ENCODE assay signal across 18 cellular contexts in the genomic region with DNA sequence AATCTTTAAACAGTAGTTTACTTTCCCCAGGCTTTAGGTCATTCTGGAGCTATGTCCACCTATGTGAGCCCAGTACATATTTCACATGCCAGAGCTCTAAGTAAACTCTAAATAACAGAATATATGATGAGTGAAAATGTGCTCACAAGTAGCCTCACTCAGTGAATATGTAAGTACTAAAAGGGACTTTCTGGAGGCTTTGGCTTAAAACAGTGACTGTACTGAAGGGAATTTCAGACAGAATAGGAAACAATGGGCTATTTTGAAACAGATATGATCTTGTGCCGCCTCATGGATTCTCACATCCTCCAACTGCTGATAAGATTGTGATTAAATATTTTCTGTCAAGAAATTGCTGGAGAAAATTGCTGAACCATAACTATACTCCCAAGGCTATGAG.
DNase-seq lines count a peak whose midpoint lies in the region; ATAC-seq, FAIRE-seq and TF ChIP-seq lines count a peak whose summit lies in the region.
"Had no signal": no experiment of that assay in that cellular context is flagged by ENCODE, and none has a peak within 500 bp of the region (broad histone marks: within the 10 kb centered on the region; RNA-seq: fewer than 3 reads in every experiment).

No MANE protein-coding gene starts in this region.

- 0 out of 2 replicates have a peak overlapping the region, but pooled peaks have one; percentile 34 for H2AFZ ChIP-seq in GM23248

- H3K79me2 ChIP-seq in GM23248 (ENCODE audit: insufficient read depth) = no peaks in the 10 kb centered on the region

- WGBS in GM23248 (ENCODE audit: low coverage in 1 of 2, low lambda C conversion rate in 2 of 2, missing lambda C conversion rate in 2 of 2), 2 experiments = 0 to 4% methylated on average over 1 of the region's 1 CpG

- no peak overlapping the region for H3K4me3 Mint-ChIP-seq in progenitor cell of endocrine pancreas (ENCODE audit: low read depth)
- H3K4me3 Mint-ChIP-seq: stimulated activated memory B cell treated with anti-CD40 and anti-IgM and Interleukin-4, amounts not matched to agents 10 μg/mL and 1 μg/mL and 100 μg/mL, for 72 hours had no signal

- H4K20me1 ChIP-seq in GM23248 (ENCODE audit: insufficient read depth) = no peaks in the 10 kb centered on the region
- H4K20me1 ChIP-seq: BLaER1 had no signal

- peak; percentile 58 for DNase-seq in GM23248
- DNase-seq in Panc1 (ENCODE audit: low read depth, low spot score) = peak; percentile 7
- DNase-seq in epithelial cell of prostate (ENCODE audit: low read depth, low spot score) = no peak
- no peak for DNase-seq in progenitor cell of endocrine pancreas (ENCODE audit: low spot score, unreplicated experiment)
- DNase-seq in HuH-7.5 (ENCODE audit: low spot score) = no peak
- no peak for DNase-seq in T-helper 9 cell
- no peak for DNase-seq in tibial artery
- no peak for DNase-seq in HTR-8/SVneo (ENCODE audit: insufficient read length, low spot score)
- DNase-seq: activated naive CD4-positive, alpha-beta T cell treated with anti-CD3 and anti-CD28 coated beads, Interleukin-2, amount 50 U/mL, for 16 hours; DMS79; effector memory CD4-positive, alpha-beta T cell; NCI-H187 treated with DMSO at 0.1 percent for 48 hours; NCI-H510A treated with DMSO at 0.1 percent for 48 hours; occipital lobe had no signal

- in situ Hi-C loops in GM23248 (cut with MboI) (no loop called here), Panc1 (cut with HindIII; ENCODE audit: low pct_unique_long_range_greater_than_20kb, low sequenced_read_pairs) (no loop called here)

- POLR2A ChIA-PET in Panc1 (lab: Charles Lee) = no interaction called here

- no TSS peak for BruUV-seq in Panc1 (replicated peaks; lab: Mats Ljungman, UMichigan)

- FAIRE-seq in HTR-8/SVneo (lab: Jason Lieb, UNC) = no peak

- no peaks in the 10 kb centered on the region for H3K9me2 ChIP-seq in GM23248 (ENCODE audit: insufficient read depth)

- H3K4me2 ChIP-seq in GM23248 (ENCODE audit: unreplicated experiment) = peak overlapping the region; percentile 45
- H3K4me2 ChIP-seq: BLaER1 had no signal

- peak overlapping the region; percentile 17 for H3K27ac ChIP-seq in GM23248
- peak overlapping the region; percentile 77 for H3K27ac ChIP-seq in Panc1 (ENCODE audit: low read length)
- peak overlapping the region; percentile 57 for H3K27ac ChIP-seq in epithelial cell of prostate
- H3K27ac ChIP-seq in tibial artery = no peak overlapping the region
- H3K27ac ChIP-seq: BLaER1, cardiac muscle cell, gastroesophageal sphincter had no signal

- H3K9me3 ChIP-seq in GM23248 (ENCODE audit: low read depth) (no peaks in the 10 kb centered on the region), Panc1 (ENCODE audit: control insufficient read depth, insufficient read depth, low read depth, low read length) (no peaks in the 10 kb centered on the region; the same call in 1 of the 2 replicates), tibial artery (no peaks in the 10 kb centered on the region)
- H3K9me3 ChIP-seq: gastroesophageal sphincter had no signal

- no peak overlapping the region for H3K9ac ChIP-seq in GM23248
- H3K9ac ChIP-seq: BLaER1 had no signal

- peak; percentile 97 for ATAC-seq in Panc1
- ATAC-seq: gastroesophageal sphincter had no signal

- intact Hi-C loops in Panc1 (cut with micrococcal nuclease; ENCODE audit: unreplicated experiment) = no loop called here
- intact Hi-C loops in tibial artery (cut with DNase I; ENCODE audit: low total_unique reads) = no loop called here

- no peaks in the 10 kb centered on the region for H3K36me3 ChIP-seq in GM23248 (ENCODE audit: low read depth)
- no peaks in the 10 kb centered on the region for H3K36me3 ChIP-seq in Panc1 (ENCODE audit: control insufficient read depth, insufficient read depth, low read length)
- H3K36me3 ChIP-seq in tibial artery = no peaks in the 10 kb centered on the region
- H3K36me3 ChIP-seq: BLaER1, cardiac muscle cell, gastroesophageal sphincter had no signal

- H3K4me1 ChIP-seq in GM23248 (ENCODE audit: insufficient read depth) = 0 out of 2 replicates have a peak, but pooled peaks cover 4% of the 10 kb centered on the region
- no peaks in the 10 kb centered on the region; the same call in 1 of the 2 replicates for H3K4me1 ChIP-seq in Panc1 (ENCODE audit: control insufficient read depth, insufficient read depth, low read length)
- no peaks in the 10 kb centered on the region for H3K4me1 ChIP-seq in tibial artery
- H3K4me1 ChIP-seq: BLaER1, gastroesophageal sphincter had no signal

- H3K27ac Mint-ChIP-seq in progenitor cell of endocrine pancreas = peak overlapping the region; percentile 72
- H3K27ac Mint-ChIP-seq: stimulated activated memory B cell treated with anti-CD40 and anti-IgM and Interleukin-4, amounts not matched to agents 10 μg/mL and 1 μg/mL and 100 μg/mL, for 72 hours had no signal

- CTCF ChIA-PET in Panc1 (lab: Charles Lee) = no interaction called here

- H3K4me1 Mint-ChIP-seq in progenitor cell of endocrine pancreas (ENCODE audit: low read depth) = peaks cover 22% of the 10 kb centered on the region
- H3K4me1 Mint-ChIP-seq: stimulated activated memory B cell treated with anti-CD40 and anti-IgM and Interleukin-4, amounts not matched to agents 10 μg/mL and 1 μg/mL and 100 μg/mL, for 72 hours had no signal

- H3K4me3 ChIP-seq in GM23248 (no peak overlapping the region), Panc1 (ENCODE audit: low read depth in 2 of 2, low read length in 2 of 2) (no peak overlapping the region), tibial artery (no peak overlapping the region)
- H3K4me3 ChIP-seq: BLaER1, cardiac muscle cell, gastroesophageal sphincter had no signal

- no peaks in the 10 kb centered on the region for H3K9me3 Mint-ChIP-seq in progenitor cell of endocrine pancreas (ENCODE audit: low read depth)
- H3K9me3 Mint-ChIP-seq: stimulated activated memory B cell treated with anti-CD40 and anti-IgM and Interleukin-4, amounts not matched to agents 10 μg/mL and 1 μg/mL and 100 μg/mL, for 72 hours had no signal

- no peaks in the 10 kb centered on the region for H3K27me3 Mint-ChIP-seq in progenitor cell of endocrine pancreas
- H3K27me3 Mint-ChIP-seq: stimulated activated memory B cell treated with anti-CD40 and anti-IgM and Interleukin-4, amounts not matched to agents 10 μg/mL and 1 μg/mL and 100 μg/mL, for 72 hours had no signal

- H3K27me3 ChIP-seq in GM23248 (replicated peaks; ENCODE audit: insufficient read depth) (no peaks in the 10 kb centered on the region), Panc1 (ENCODE audit: control insufficient read depth, insufficient read depth, low read length) (no peaks in the 10 kb centered on the region), tibial artery (no peaks in the 10 kb centered on the region)
- H3K27me3 ChIP-seq: BLaER1, cardiac muscle cell, gastroesophageal sphincter had no signal

- TF ChIP-seq CTCF in Panc1 (IDR thresholded peaks at IDR 0.05) (no peak), progenitor cell of endocrine pancreas (IDR thresholded peaks at IDR 0.05; ENCODE audit: unreplicated experiment) (no peak), tibial artery (IDR thresholded peaks at IDR 0.05) (no peak)

- peaks cover 8% of the 10 kb centered on the region; the same call in 1 of the 2 replicates for H3F3A ChIP-seq in GM23248 (ENCODE audit: insufficient read depth)

- H3K36me3 Mint-ChIP-seq in progenitor cell of endocrine pancreas (ENCODE audit: insufficient read depth) = no peaks in the 10 kb centered on the region
- H3K36me3 Mint-ChIP-seq: stimulated activated memory B cell treated with anti-CD40 and anti-IgM and Interleukin-4, amounts not matched to agents 10 μg/mL and 1 μg/mL and 100 μg/mL, for 72 hours had no signal

Comparison
In these comparisons a context has a peak if more than half of its experiments do, and no peak if none do; other contexts are left out.
1. DNase-seq: peak in GM23248 (single experiment) and Panc1 (single experiment); none in epithelial cell of prostate (single experiment), progenitor cell of endocrine pancreas (single experiment), HuH-7.5 (single experiment), T-helper 9 cell (single experiment), tibial artery (0 of 2) and HTR-8/SVneo (single experiment).
2. H3K27ac ChIP-seq: peak in GM23248 (single experiment), Panc1 (single experiment) and epithelial cell of prostate (single experiment); none in tibial artery (0 of 2).